Comparison of ENCODE assay signal across 26 cellular contexts in genomic region chr10:109721401-109722028, GRCh38.
"Had no signal": no experiment of that assay in that cellular context is flagged by ENCODE, and none has a peak within 500 bp of the region (broad histone marks: within the 10 kb centered on the region; RNA-seq: fewer than 3 reads in every experiment).

No MANE protein-coding gene starts in this region.

- H3K4me2 ChIP-seq: smooth muscle cell had no signal

- H3K4me1 Mint-ChIP-seq: immature natural killer cell; naive thymus-derived CD8-positive, alpha-beta T cell; stimulated activated memory B cell treated with anti-CD40 and anti-IgM and Interleukin-4, amounts not matched to agents 10 μg/mL and 1 μg/mL and 100 μg/mL, for 72 hours; stimulated activated naive CD8-positive, alpha-beta T cell treated with anti-CD3 and anti-CD28 coated beads, Interleukin-15, amount 100 ng/mL, for 72 hours had no signal

- H3K9me3 Mint-ChIP-seq: immature natural killer cell; nephron; stimulated activated naive CD8-positive, alpha-beta T cell treated with anti-CD3 and anti-CD28 coated beads, Interleukin-15, amount 100 ng/mL, for 72 hours; type B pancreatic cell had no signal

- ATAC-seq: left colon; left lung; lower lobe of right lung; naive thymus-derived CD8-positive, alpha-beta T cell; pancreas; right lobe of liver; stimulated activated memory B cell treated with anti-CD40 and anti-IgM and Interleukin-4, amounts not matched to agents 10 μg/mL and 1 μg/mL and 100 μg/mL, for 72 hours; stimulated activated naive CD8-positive, alpha-beta T cell treated with anti-CD3 and anti-CD28 coated beads, Interleukin-15, amount 100 ng/mL, for 72 hours had no signal

- H3K4me1 ChIP-seq: left lung, lower lobe of right lung, pancreas, prostate gland, right lobe of liver, tibial nerve, uterus had no signal

- H3K27me3 ChIP-seq: left lung, pancreas, right lobe of liver, tibial nerve, uterus had no signal

- H3K4me3 Mint-ChIP-seq: immature natural killer cell; naive thymus-derived CD8-positive, alpha-beta T cell; nephron; stimulated activated memory B cell treated with anti-CD40 and anti-IgM and Interleukin-4, amounts not matched to agents 10 μg/mL and 1 μg/mL and 100 μg/mL, for 72 hours; stimulated activated naive CD8-positive, alpha-beta T cell treated with anti-CD3 and anti-CD28 coated beads, Interleukin-15, amount 100 ng/mL, for 72 hours; type B pancreatic cell had no signal

- DNase-seq: hypothalamus; immature natural killer cell; kidney; left colon; left lung; lower lobe of right lung; mammary epithelial cell; mesenchymal stem cell; naive thymus-derived CD8-positive, alpha-beta T cell; pancreas; posterior cingulate gyrus; right lobe of liver; stimulated activated CD4-positive, alpha-beta T cell treated with anti-CD3 and anti-CD28 coated beads, Interleukin-1b, Interleukin-23, amount 100 ng/mL, for 48 hours; stimulated activated CD4-positive, alpha-beta T cell treated with anti-CD3 and anti-CD28 coated beads, Interleukin-2, amount 100 ng/mL, for 48 hours; stimulated activated CD4-positive, alpha-beta T cell treated with anti-CD3 and anti-CD28 coated beads, Interleukin-4, amount 100 ng/mL, for 4 hours; stimulated activated CD8-positive, alpha-beta memory T cell treated with anti-CD3 and anti-CD28 coated beads, Interleukin-4, amount 100 ng/mL, for 48 hours; stimulated activated naive CD4-positive, alpha-beta T cell treated with Interleukin-2 at 50 U/mL for 16 hours; stimulated activated naive CD8-positive, alpha-beta T cell treated with anti-CD3 and anti-CD28 coated beads, Interleukin-15, amount 100 ng/mL, for 72 hours; substantia nigra; uterus had no signal

- H3K27me3 Mint-ChIP-seq: stimulated activated memory B cell treated with anti-CD40 and anti-IgM and Interleukin-4, amounts not matched to agents 10 μg/mL and 1 μg/mL and 100 μg/mL, for 72 hours had no signal

- H3K27ac Mint-ChIP-seq: immature natural killer cell; naive thymus-derived CD8-positive, alpha-beta T cell; nephron; stimulated activated memory B cell treated with anti-CD40 and anti-IgM and Interleukin-4, amounts not matched to agents 10 μg/mL and 1 μg/mL and 100 μg/mL, for 72 hours; stimulated activated naive CD8-positive, alpha-beta T cell treated with anti-CD3 and anti-CD28 coated beads, Interleukin-15, amount 100 ng/mL, for 72 hours; type B pancreatic cell had no signal

- H3K4me3 ChIP-seq: left lung, lower lobe of right lung, pancreas, prostate gland, right lobe of liver, smooth muscle cell, tibial nerve, uterus had no signal

- H3K36me3 Mint-ChIP-seq: immature natural killer cell; naive thymus-derived CD8-positive, alpha-beta T cell; stimulated activated memory B cell treated with anti-CD40 and anti-IgM and Interleukin-4, amounts not matched to agents 10 μg/mL and 1 μg/mL and 100 μg/mL, for 72 hours; type B pancreatic cell had no signal

- H3K36me3 ChIP-seq: left lung, lower lobe of right lung, pancreas, prostate gland, right lobe of liver, tibial nerve, uterus had no signal

- H3K27ac ChIP-seq: left lung, lower lobe of right lung, pancreas, prostate gland, right lobe of liver, tibial nerve, uterus had no signal

- H3K9me3 ChIP-seq: left lung, lower lobe of right lung, pancreas, prostate gland, right lobe of liver, tibial nerve, uterus had no signal
